10 cellular contexts compared by ENCODE assay signal in the genomic region with DNA sequence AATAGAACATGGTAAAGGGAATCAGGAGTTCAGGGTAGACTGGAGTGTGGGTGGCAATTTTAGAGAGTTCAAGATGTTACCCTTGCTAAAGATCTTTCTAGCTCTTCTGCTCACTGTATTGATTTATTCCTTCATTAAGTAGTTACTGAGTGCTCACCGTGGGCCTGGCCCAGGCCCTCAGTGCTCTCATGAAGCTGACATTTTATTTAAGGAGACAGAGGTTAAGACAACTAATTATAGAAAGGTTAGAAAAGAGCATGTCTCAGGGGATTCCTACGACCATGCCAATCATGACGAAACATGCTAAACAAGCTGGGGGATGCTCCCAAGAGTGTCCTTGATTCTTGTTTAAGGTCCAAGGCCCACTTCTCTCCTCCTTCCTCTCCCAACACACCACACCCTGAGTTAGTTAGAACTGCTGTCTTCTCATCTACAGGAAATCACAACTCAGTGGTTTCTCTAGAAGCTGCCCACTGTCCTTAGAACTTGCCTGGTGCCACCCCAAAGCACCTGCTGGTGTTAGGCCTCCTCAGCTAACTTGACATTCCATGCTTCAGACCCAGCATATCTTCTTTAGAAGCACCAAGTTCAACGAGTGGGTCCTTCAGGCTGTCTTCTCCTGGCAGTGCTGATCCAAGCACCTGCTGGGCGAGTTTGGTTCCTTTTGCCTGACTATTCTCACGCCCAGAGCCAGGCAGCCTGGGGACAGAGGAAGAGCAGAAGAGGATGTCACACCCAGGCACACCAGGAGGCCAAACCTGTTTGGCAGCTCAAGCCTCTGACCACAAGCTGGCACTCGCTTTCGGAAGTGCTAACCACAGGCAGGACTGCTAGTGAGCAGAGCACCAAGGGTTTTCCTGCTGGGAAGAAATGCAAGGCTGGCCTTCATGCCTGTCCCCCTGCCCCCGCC.
DNase-seq lines count a peak whose midpoint lies in the region; ATAC-seq, FAIRE-seq and TF ChIP-seq lines count a peak whose summit lies in the region.
"Had no signal": no experiment of that assay in that cellular context is flagged by ENCODE, and none has a peak within 500 bp of the region (broad histone marks: within the 10 kb centered on the region; RNA-seq: fewer than 3 reads in every experiment).

No MANE protein-coding gene starts in this region.

- no peaks in the 10 kb centered on the region for H3K27me3 Mint-ChIP-seq in stimulated activated naive CD8-positive, alpha-beta T cell treated with anti-CD3 and anti-CD28 coated beads, Interleukin-15, Interleukin-2, amounts not matched to agents 100 ng/mL and 50 ng/mL, for 24 hours

- no TSS peak for BruUV-seq in PC-9 (replicated peaks; lab: Mats Ljungman, UMichigan)

- H3K4me3 Mint-ChIP-seq in stimulated activated naive CD8-positive, alpha-beta T cell treated with anti-CD3 and anti-CD28 coated beads, Interleukin-15, Interleukin-2, amounts not matched to agents 100 ng/mL and 50 ng/mL, for 24 hours, result peak overlapping the region; percentile 0

- FAIRE-seq in H54 (lab: Jason Lieb, UNC), result no peak
- FAIRE-seq: A204.1 had no signal

- POLR2A ChIA-PET in PC-9 (lab: Charles Lee; ENCODE audit: unreplicated experiment), result interaction anchor here (0.7 kb wide), 1 partner anchor 1250 kb away, joined by 5 read pairs; no protein-coding TSS in a partner anchor

- no peaks in the 10 kb centered on the region for H4K20me1 ChIP-seq in PC-9 (ENCODE audit: insufficient read depth)

- no peaks in the 10 kb centered on the region; the same call in 1 of the 2 replicates for H3K4me1 ChIP-seq in PC-9 (replicated peaks; ENCODE audit: insufficient read depth)
- peaks cover 23 to 98% (median 88%) of the 10 kb centered on the region in 9 donors for H3K4me1 ChIP-seq in heart right ventricle

- peak overlapping the region; percentile 69 for H3K27ac Mint-ChIP-seq in stimulated activated naive CD8-positive, alpha-beta T cell treated with anti-CD3 and anti-CD28 coated beads, Interleukin-15, Interleukin-2, amounts not matched to agents 100 ng/mL and 50 ng/mL, for 24 hours

- no peaks in the 10 kb centered on the region for H3K36me3 Mint-ChIP-seq in stimulated activated naive CD8-positive, alpha-beta T cell treated with anti-CD3 and anti-CD28 coated beads, Interleukin-15, Interleukin-2, amounts not matched to agents 100 ng/mL and 50 ng/mL, for 24 hours (ENCODE audit: low read depth)

- H3K4me1 Mint-ChIP-seq in stimulated activated naive CD8-positive, alpha-beta T cell treated with anti-CD3 and anti-CD28 coated beads, Interleukin-15, Interleukin-2, amounts not matched to agents 100 ng/mL and 50 ng/mL, for 24 hours (ENCODE audit: low read depth), result peaks cover 74% of the 10 kb centered on the region

- H3K79me2 ChIP-seq in PC-9 (ENCODE audit: low read depth), result no peaks in the 10 kb centered on the region

- no peaks in the 10 kb centered on the region for H3K9me3 Mint-ChIP-seq in stimulated activated naive CD8-positive, alpha-beta T cell treated with anti-CD3 and anti-CD28 coated beads, Interleukin-15, Interleukin-2, amounts not matched to agents 100 ng/mL and 50 ng/mL, for 24 hours

- DNase-seq in DMS79 (lab: John Stamatoyannopoulos, UW) (peak; percentile 21), DMS79 treated with DMSO at 0.1 percent for 48 hours (lab: John Stamatoyannopoulos, UW) (no peak), PC-9 (peak; percentile 81 to 83), heart right ventricle (peak in 1 of 2 donors; percentile 52), glomerular visceral epithelial cell (ENCODE audit: extremely low spot score) (no peak), H54 (ENCODE audit: insufficient read length, low spot score) (no peak)
- DNase-seq: occipital lobe had no signal

- no peaks in the 10 kb centered on the region for H3K9me2 ChIP-seq in PC-9 (ENCODE audit: insufficient read depth)

- TF ChIP-seq CTCF in PC-9 (conservative IDR thresholded peaks at IDR 0.05), result no peak
- TF ChIP-seq CTCF in heart right ventricle (IDR thresholded peaks at IDR 0.05), result no peak

- H3K27me3 ChIP-seq in PC-9 (ENCODE audit: insufficient read depth, low read depth) (peaks cover 10% of the 10 kb centered on the region; the same call in 1 of the 2 replicates), heart right ventricle (no peaks in the 10 kb centered on the region)

- H3K36me3 ChIP-seq in PC-9 (ENCODE audit: low read depth) (no peaks in the 10 kb centered on the region), heart right ventricle (no peaks in the 10 kb centered on the region)

- TF ChIP-seq POLR2A in H54 (IDR thresholded peaks at IDR 0.05; ENCODE audit: low read depth, low read length), result no peak

- H3K4me3 ChIP-seq in PC-9 (no peak overlapping the region), heart right ventricle (no peak overlapping the region)

- intact Hi-C loops in PC-9 (cut with micrococcal nuclease; ENCODE audit: unreplicated experiment), result no loop called here
- intact Hi-C loops in heart right ventricle (cut with DNase I), result loop anchor here in 5 of 10 donors (5.0 to 10.0 kb wide), 5 partner anchors 62 to 105 kb away; a partner anchor contains a TSS

- H3K4me2 ChIP-seq in PC-9, result peak overlapping the region; percentile 19; the same call in 1 of the 2 replicates

- H3K27ac ChIP-seq in PC-9, result no peak overlapping the region
- peak overlapping the region in 9 of 10 donors; percentile 39 to 96 (median 60) for H3K27ac ChIP-seq in heart right ventricle

- H2AFZ ChIP-seq in PC-9, result no peak overlapping the region

- H3F3A ChIP-seq in PC-9 (ENCODE audit: insufficient read depth, low read depth), result no peaks in the 10 kb centered on the region

- WGBS in heart right ventricle, 2 donors, result 41 to 48% methylated on average over 9 of the region's 9 CpGs

- ATAC-seq in heart right ventricle (peak in 1 of 8 donors; percentile 0), HG03378 (IDR thresholded peaks at IDR 0.05; ENCODE audit: unreplicated experiment) (no peak)

- CTCF ChIA-PET in PC-9 (lab: Charles Lee), result no interaction called here

- H3K9me3 ChIP-seq in PC-9 (ENCODE audit: insufficient read depth, low read depth), result no peaks in the 10 kb centered on the region
- H3K9me3 ChIP-seq in heart right ventricle, result no peaks in the 10 kb centered on the region

Comparison
In these comparisons a context has a peak if more than half of its experiments do, and no peak if none do; other contexts are left out.
1. DNase-seq: peak in DMS79 (single experiment) and PC-9 (2 of 2); none in DMS79 treated with DMSO at 0.1 percent for 48 hours (single experiment), glomerular visceral epithelial cell (single experiment) and H54 (single experiment).